Comparison of ENCODE assay signal across 24 cellular contexts in the genomic region with DNA sequence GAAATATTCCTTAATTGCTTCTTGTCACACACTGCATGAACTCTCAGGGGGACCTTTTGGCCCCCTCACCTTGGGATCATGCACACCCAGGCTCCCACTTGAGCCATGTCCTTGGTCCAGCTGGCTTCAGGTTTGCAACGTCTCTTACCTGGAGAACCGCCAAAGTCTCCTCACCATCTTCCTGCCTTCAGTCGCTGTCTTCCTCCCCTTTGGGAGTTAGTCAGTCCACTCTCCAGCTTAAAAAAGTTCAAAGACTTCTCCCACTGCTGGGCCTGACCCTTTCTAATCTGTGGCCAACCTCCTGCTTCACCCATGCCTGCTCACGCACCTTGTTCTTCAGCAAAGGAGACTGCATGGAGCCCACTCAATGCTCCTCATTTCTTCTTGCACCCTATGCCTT.
DNase-seq lines count a peak whose midpoint lies in the region; ATAC-seq and TF ChIP-seq lines count a peak whose summit lies in the region.
"Had no signal": no experiment of that assay in that cellular context is flagged by ENCODE, and none has a peak within 500 bp of the region (broad histone marks: within the 10 kb centered on the region; RNA-seq: fewer than 3 reads in every experiment).

No MANE protein-coding gene starts in this region.

- H3K27ac ChIP-seq in endodermal cell (ENCODE audit: low read depth, low read length): no peak overlapping the region
- no peak overlapping the region for H3K27ac ChIP-seq in upper lobe of right lung
- H3K27ac ChIP-seq: A549 had no signal

- H3K9ac ChIP-seq in endodermal cell (ENCODE audit: extremely low read depth, low read length, poor library complexity, severe bottlenecking): no peak overlapping the region

- H3K27me3 ChIP-seq in endodermal cell (ENCODE audit: control insufficient read depth, insufficient read depth, low read length, poor library complexity, severe bottlenecking) (peaks cover 23% of the 10 kb centered on the region), upper lobe of right lung (no peaks in the 10 kb centered on the region)

- H3K36me3 Mint-ChIP-seq in activated naive CD8-positive, alpha-beta T cell treated with anti-CD3 and anti-CD28 coated beads, Interleukin-2, amount 10 ng/mL, durations not matched to agents 7 days and 5 days: no peaks in the 10 kb centered on the region
- no peaks in the 10 kb centered on the region for H3K36me3 Mint-ChIP-seq in activated naive CD8-positive, alpha-beta T cell treated with anti-CD3 and anti-CD28 coated beads for 36 hours
- H3K36me3 Mint-ChIP-seq in endodermal cell (ENCODE audit: low read depth): no peaks in the 10 kb centered on the region
- H3K36me3 Mint-ChIP-seq: CD8-positive, alpha-beta memory T cell had no signal

- POLR2A ChIA-PET in activated naive CD8-positive, alpha-beta T cell treated with anti-CD3 and anti-CD28 coated beads, Interleukin-2, amount 10 ng/mL, durations not matched to agents 7 days and 5 days (lab: Charles Lee): no interaction called here

- H3K4me3 Mint-ChIP-seq in activated naive CD8-positive, alpha-beta T cell treated with anti-CD3 and anti-CD28 coated beads, Interleukin-2, amount 10 ng/mL, durations not matched to agents 7 days and 5 days: no peak overlapping the region
- H3K4me3 Mint-ChIP-seq in activated naive CD8-positive, alpha-beta T cell treated with anti-CD3 and anti-CD28 coated beads for 36 hours: no peak overlapping the region
- no peak overlapping the region for H3K4me3 Mint-ChIP-seq in endodermal cell

- no peak overlapping the region for H3K27ac Mint-ChIP-seq in activated naive CD8-positive, alpha-beta T cell treated with anti-CD3 and anti-CD28 coated beads, Interleukin-2, amount 10 ng/mL, durations not matched to agents 7 days and 5 days
- no peak overlapping the region for H3K27ac Mint-ChIP-seq in activated naive CD8-positive, alpha-beta T cell treated with anti-CD3 and anti-CD28 coated beads for 36 hours
- H3K27ac Mint-ChIP-seq in endodermal cell: no peak overlapping the region

- H3K36me3 ChIP-seq in endodermal cell (ENCODE audit: control insufficient read depth, insufficient read depth, low read length) (no peaks in the 10 kb centered on the region), upper lobe of right lung (no peaks in the 10 kb centered on the region)

- H3K9me3 ChIP-seq in endodermal cell (ENCODE audit: control insufficient read depth, low read length): no peaks in the 10 kb centered on the region
- no peaks in the 10 kb centered on the region for H3K9me3 ChIP-seq in upper lobe of right lung
- H3K9me3 ChIP-seq: A549 had no signal

- H3K4me3 ChIP-seq in endodermal cell (ENCODE audit: low read length) (no peak overlapping the region), upper lobe of right lung (no peak overlapping the region)
- H3K4me3 ChIP-seq: A549 had no signal

- intact Hi-C loops in upper lobe of right lung (cut with DNase I): no loop called here

- DNase-seq in activated naive CD8-positive, alpha-beta T cell treated with anti-CD3 and anti-CD28 coated beads, Interleukin-2, amount 10 ng/mL, durations not matched to agents 7 days and 5 days: peak; percentile 16
- no peak for DNase-seq in activated naive CD8-positive, alpha-beta T cell treated with anti-CD3 and anti-CD28 coated beads for 36 hours
- DNase-seq in D341Med (ENCODE audit: low spot score): peak; percentile 9
- DNase-seq in endodermal cell: peak; percentile 22
- peak; percentile 6 for DNase-seq in upper lobe of right lung
- DNase-seq in effector CD8-positive, alpha-beta T cell (lab: John Stamatoyannopoulos, UW): no peak
- DNase-seq in NCI-H1417 treated with DMSO at 0.1 percent for 48 hours (lab: John Stamatoyannopoulos, UW): no peak
- DNase-seq: C1 segment of cervical spinal cord; Calu3; CD8-positive, alpha-beta memory T cell; GDM1; GOT3; KG1; NCI-H1092 treated with DMSO at 0.1 percent for 48 hours; NCI-H146; NCI-H2029; NCI-H2171; NCI-H345; NCI-H524; NCI-H774; NK-92 treated with Interleukin-12 subunit alpha and Interleukin-12 subunit beta, amount 100 ng/mL, for 24 hours; SIG-M5 had no signal

- no peaks in the 10 kb centered on the region for H3K9me3 Mint-ChIP-seq in activated naive CD8-positive, alpha-beta T cell treated with anti-CD3 and anti-CD28 coated beads, Interleukin-2, amount 10 ng/mL, durations not matched to agents 7 days and 5 days
- H3K9me3 Mint-ChIP-seq in activated naive CD8-positive, alpha-beta T cell treated with anti-CD3 and anti-CD28 coated beads for 36 hours: no peaks in the 10 kb centered on the region
- peaks cover 7% of the 10 kb centered on the region for H3K9me3 Mint-ChIP-seq in endodermal cell
- H3K9me3 Mint-ChIP-seq: CD8-positive, alpha-beta memory T cell had no signal

- H3K4me1 Mint-ChIP-seq in activated naive CD8-positive, alpha-beta T cell treated with anti-CD3 and anti-CD28 coated beads, Interleukin-2, amount 10 ng/mL, durations not matched to agents 7 days and 5 days: peaks cover 41% of the 10 kb centered on the region
- peaks cover 37% of the 10 kb centered on the region for H3K4me1 Mint-ChIP-seq in activated naive CD8-positive, alpha-beta T cell treated with anti-CD3 and anti-CD28 coated beads for 36 hours
- no peaks in the 10 kb centered on the region for H3K4me1 Mint-ChIP-seq in endodermal cell

- no peak for TF ChIP-seq CTCF in endodermal cell (conservative IDR thresholded peaks at IDR 0.05)
- no peak for TF ChIP-seq CTCF in upper lobe of right lung (IDR thresholded peaks at IDR 0.05)

- H3K4me1 ChIP-seq in endodermal cell (ENCODE audit: control insufficient read depth, insufficient read depth, low read length) (no peaks in the 10 kb centered on the region), upper lobe of right lung (peaks cover 6% of the 10 kb centered on the region)
- H3K4me1 ChIP-seq: A549 had no signal

- 90 to 95% methylated on average over 4 of the region's 4 CpGs for WGBS in endodermal cell (ENCODE audit: insufficient coverage in 1 of 2, insufficient read length in 1 of 2), 2 experiments

- ATAC-seq in activated naive CD8-positive, alpha-beta T cell treated with anti-CD3 and anti-CD28 coated beads, Interleukin-2, amount 10 ng/mL, durations not matched to agents 7 days and 5 days (ENCODE audit: low read depth): no peak
- ATAC-seq in upper lobe of right lung: no peak
- ATAC-seq: HCT116 had no signal

- no peaks in the 10 kb centered on the region for H3K27me3 Mint-ChIP-seq in activated naive CD8-positive, alpha-beta T cell treated with anti-CD3 and anti-CD28 coated beads, Interleukin-2, amount 10 ng/mL, durations not matched to agents 7 days and 5 days
- H3K27me3 Mint-ChIP-seq in activated naive CD8-positive, alpha-beta T cell treated with anti-CD3 and anti-CD28 coated beads for 36 hours: no peaks in the 10 kb centered on the region
- peaks cover 77% of the 10 kb centered on the region for H3K27me3 Mint-ChIP-seq in endodermal cell (ENCODE audit: insufficient read depth)

Comparison
In these comparisons a context has a peak if more than half of its experiments do, and no peak if none do; other contexts are left out.
1. DNase-seq: peak in activated naive CD8-positive, alpha-beta T cell treated with anti-CD3 and anti-CD28 coated beads, Interleukin-2, amount 10 ng/mL, durations not matched to agents 7 days and 5 days (single experiment), D341Med (single experiment), endodermal cell (single experiment) and upper lobe of right lung (single experiment); none in activated naive CD8-positive, alpha-beta T cell treated with anti-CD3 and anti-CD28 coated beads for 36 hours (single experiment), effector CD8-positive, alpha-beta T cell (single experiment) and NCI-H1417 treated with DMSO at 0.1 percent for 48 hours (single experiment).